Comparison of ENCODE assay signal across 8 cellular contexts in genomic region chr16:57299009-57299718, GRCh38. TPM values are rescaled to one million over a fixed set of nuclear protein-coding genes. Genes with fewer than 3 reads are reported as not detected.
DNase-seq lines count a peak whose midpoint lies in the region; ATAC-seq and TF ChIP-seq lines count a peak whose summit lies in the region.

No MANE protein-coding gene starts in this region.

- no peak overlapping the region for H3K9ac ChIP-seq in neuronal stem cell (ENCODE audit: low read depth, low read length, poor library complexity)

- H4K91ac ChIP-seq in neuronal stem cell (ENCODE audit: low read depth, low read length, poor library complexity) = no peak overlapping the region

- H2BK120ac ChIP-seq in neuronal stem cell (ENCODE audit: low read depth, low read length) = no peak overlapping the region

- H3K23ac ChIP-seq in neuronal stem cell (ENCODE audit: low read depth, low read length, poor library complexity) = no peak overlapping the region

- H3K4me2 ChIP-seq in neuronal stem cell (ENCODE audit: insufficient read depth, low read length, poor library complexity, severe bottlenecking) = peak overlapping the region; percentile 35

- H2AFZ ChIP-seq in neuronal stem cell (ENCODE audit: low read length) = peak overlapping the region; percentile 91

- H4K8ac ChIP-seq in neuronal stem cell (ENCODE audit: low read depth, low read length) = no peak overlapping the region

- no peak for TF ChIP-seq CTCF in esophagus muscularis mucosa (IDR thresholded peaks at IDR 0.05)

- H3K79me1 ChIP-seq in neuronal stem cell (ENCODE audit: low read depth, low read length) = no peaks in the 10 kb centered on the region

- TF ChIP-seq POLR2A in esophagus muscularis mucosa (IDR thresholded peaks at IDR 0.05; ENCODE audit: low read depth) = no peak

- H3K36me3 ChIP-seq in SJCRH30 (no peaks in the 10 kb centered on the region), esophagus muscularis mucosa (no peaks in the 10 kb centered on the region), neuronal stem cell (replicated peaks in 1 of 2; ENCODE audit: control insufficient read depth in 2 of 2, insufficient read depth in 2 of 2, low read length in 2 of 2) (no peaks in the 10 kb centered on the region)

- no peak overlapping the region for H3K14ac ChIP-seq in neuronal stem cell (ENCODE audit: low read length)

- H3K9me3 ChIP-seq in SJCRH30 (replicated peaks) = no peaks in the 10 kb centered on the region
- peaks cover 0 to 4% (median 0%) of the 10 kb centered on the region in 4 donors for H3K9me3 ChIP-seq in esophagus muscularis mucosa
- H3K9me3 ChIP-seq in neuronal stem cell (replicated peaks in 1 of 2; ENCODE audit: control insufficient read depth in 2 of 2, insufficient read depth in 1 of 2, low read depth in 1 of 2, low read length in 2 of 2) = no peaks in the 10 kb centered on the region

- intact Hi-C loops in esophagus muscularis mucosa (cut with DNase I) = loop anchor here (5.0 kb wide), 2 partner anchors 52 to 207 kb away; partner anchors contain the start of genes ARL2BP and CPNE2

- 14% methylated on average over 14 of the region's 14 CpGs for WGBS in esophagus muscularis mucosa
- WGBS in neuronal stem cell (ENCODE audit: extremely low coverage in 2 of 2, insufficient read length in 2 of 2, insufficient replicate concordance in 1 of 2), 2 donors = no CpG with 5 or more reads among the region's 14 CpGs

- DNase-seq in DMS 273 (lab: John Stamatoyannopoulos, UW; ENCODE audit: unreplicated experiment) (peak; percentile 93), SJCRH30 (peak; percentile 81 to 87), esophagus muscularis mucosa (ENCODE audit: extremely low spot score) (no peak), neuronal stem cell (ENCODE audit: low spot score) (no peak), GOT3 (lab: John Stamatoyannopoulos, UW) (no peak), foreskin melanocyte (no peak)

- ATAC-seq in GM19438 (IDR thresholded peaks at IDR 0.05; ENCODE audit: low read depth, unreplicated experiment) = peak; percentile 23
- ATAC-seq in HG03457 (IDR thresholded peaks at IDR 0.05; ENCODE audit: unreplicated experiment) = peak; percentile 21

- no peak overlapping the region for H2BK15ac ChIP-seq in neuronal stem cell (ENCODE audit: low read length)

- H2BK5ac ChIP-seq in neuronal stem cell (ENCODE audit: low read length) = no peak overlapping the region

- peak overlapping the region; percentile 1; the same call in 1 of the 2 replicates for H3K27ac ChIP-seq in SJCRH30
- peak overlapping the region; percentile 88 to 97 (median 92) for H3K27ac ChIP-seq in esophagus muscularis mucosa (replicated peaks in 1 of 4)
- H3K27ac ChIP-seq in neuronal stem cell (replicated peaks; ENCODE audit: low read length) = peak overlapping the region; percentile 76

- H3K4me1 ChIP-seq in SJCRH30 (peaks cover 5% of the 10 kb centered on the region; the same call in 1 of the 2 replicates), esophagus muscularis mucosa (peaks cover 27 to 31% (median 28%) of the 10 kb centered on the region in 4 donors), neuronal stem cell (ENCODE audit: control insufficient read depth in 2 of 2, insufficient read depth in 1 of 2, low read depth in 1 of 2, low read length in 2 of 2) (peaks cover 3 to 4% of the 10 kb centered on the region in 2 donors)

- no peak overlapping the region for H3K18ac ChIP-seq in neuronal stem cell (ENCODE audit: low read length)

- H3K4me3 ChIP-seq in SJCRH30 = peak overlapping the region; percentile 66
- H3K4me3 ChIP-seq in esophagus muscularis mucosa = peak overlapping the region; percentile 47 to 65 (median 52)
- peak overlapping the region; percentile 61 to 83 for H3K4me3 ChIP-seq in neuronal stem cell (ENCODE audit: low read length in 2 of 2)

- H3K27me3 ChIP-seq in SJCRH30 = no peaks in the 10 kb centered on the region
- H3K27me3 ChIP-seq in esophagus muscularis mucosa = no peaks in the 10 kb centered on the region
- H3K27me3 ChIP-seq in neuronal stem cell (ENCODE audit: control insufficient read depth in 3 of 3, insufficient read depth in 3 of 3, low read depth in 1 of 3, low read length in 3 of 3) = peaks cover 0 to 8% (median 0%) of the 10 kb centered on the region in 3 experiments

- no peak overlapping the region for H2AK5ac ChIP-seq in neuronal stem cell (ENCODE audit: low read depth, low read length)

- H3K4ac ChIP-seq in neuronal stem cell (ENCODE audit: low read length) = no peak overlapping the region

- H2BK12ac ChIP-seq in neuronal stem cell (ENCODE audit: low read length) = no peak overlapping the region

- no peak for TF ChIP-seq EP300 in esophagus muscularis mucosa (IDR thresholded peaks at IDR 0.05)

RNA-seq across cellular contexts. Expression of gene PLLP, which starts 14.7 kb away (rescaled TPM):
- total RNA-seq in SJCRH30 (2014; rRNA removed; shearing (Covaris generic)) = 0.30 and 0.49 TPM in 2 replicates
- 10 to 100 TPM in 1 of 4 donors, 1 to 10 TPM in 3; 3.6 to 10.7 (median 6.4) TPM for total RNA-seq in esophagus muscularis mucosa
- polyA plus RNA-seq in neuronal stem cell (2013, experiment 1 of 2) = 3.6 TPM
- 3.4 TPM for polyA plus RNA-seq in neuronal stem cell (2013, experiment 2 of 2)

RNA-seq across cellular contexts. Expression of gene ARL2BP, which starts 54.1 kb away (rescaled TPM):
- total RNA-seq in SJCRH30 (2014; rRNA removed; shearing (Covaris generic)) = 67.0 and 69.3 TPM in 2 replicates
- 10 to 100 TPM; 58.1 to 77.4 (median 66.9) TPM for total RNA-seq in esophagus muscularis mucosa
- 43.3 TPM for polyA plus RNA-seq in neuronal stem cell (2013, experiment 1 of 2)
- polyA plus RNA-seq in neuronal stem cell (2013, experiment 2 of 2) = 45.1 TPM

RNA-seq across cellular contexts. Expression of gene CCL22, which starts 59.4 kb away (rescaled TPM):
- total RNA-seq in SJCRH30 (2014; rRNA removed; shearing (Covaris generic)) = not detected in 2 replicates
- not detected for total RNA-seq in esophagus muscularis mucosa
- polyA plus RNA-seq in neuronal stem cell (2013, experiment 1 of 2) = not detected
- polyA plus RNA-seq in neuronal stem cell (2013, experiment 2 of 2) = not detected

Comparison
In these comparisons a context has a peak if more than half of its experiments do, and no peak if none do; other contexts are left out.
1. DNase-seq: peak in DMS 273 (single experiment) and SJCRH30 (2 of 2); none in esophagus muscularis mucosa (single experiment), neuronal stem cell (single experiment), GOT3 (single experiment) and foreskin melanocyte (single experiment).
2. H3K27ac ChIP-seq: peak in every context shown above with its lines; median percentile 92 in esophagus muscularis mucosa; 76 in neuronal stem cell; 1 in SJCRH30.
3. Peak in every context shown above with its lines, with median percentiles within 50 percentile points of each other: H3K4me3 ChIP-seq.